Comparison of ENCODE assay signal across 25 cellular contexts in the genomic region with DNA sequence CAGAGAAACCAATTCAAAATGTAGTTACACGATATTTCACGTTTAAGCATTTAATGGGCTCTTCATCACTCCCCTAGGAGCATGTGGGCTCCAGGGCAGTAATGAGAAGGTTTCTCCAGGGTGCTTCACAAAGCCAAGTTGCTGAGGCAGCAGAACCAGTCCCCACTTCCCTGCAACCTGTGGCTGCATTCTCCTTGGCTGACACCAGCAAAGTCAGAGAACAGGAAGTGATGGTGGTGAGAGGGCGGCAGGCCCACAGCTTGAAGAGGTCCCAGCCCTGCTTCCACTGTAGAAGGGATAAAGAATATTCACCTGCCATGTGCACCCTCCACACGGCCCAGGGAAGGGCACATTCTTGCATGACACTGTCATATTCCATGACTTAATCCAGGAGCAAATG.
"Had no signal": no experiment of that assay in that cellular context is flagged by ENCODE, and none has a peak within 500 bp of the region (broad histone marks: within the 10 kb centered on the region; RNA-seq: fewer than 3 reads in every experiment).

No MANE protein-coding gene starts in this region.

- H3K4me1 ChIP-seq: gastrocnemius medialis, pancreas, suprapubic skin, transverse colon, upper lobe of right lung, uterus had no signal

- DNase-seq: dermis blood vessel endothelial cell; effector memory CD4-positive, alpha-beta T cell; gastrocnemius medialis; head of caudate nucleus; mucosa of descending colon; naive B cell; pancreas; stimulated activated CD4-positive, alpha-beta T cell treated with anti-CD3 and anti-CD28 coated beads, Interleukin-12 subunit alpha, Interleukin-12 subunit beta, amount 100 ng/mL, for 4 hours; stimulated activated CD4-positive, alpha-beta T cell treated with anti-CD3 and anti-CD28 coated beads, Interleukin-1b, Interleukin-23, amount 100 ng/mL, for 48 hours; stimulated activated CD4-positive, alpha-beta T cell treated with anti-CD3 and anti-CD28 coated beads, Interleukin-4, amount 100 ng/mL, for 1 hour; stimulated activated CD8-positive, alpha-beta memory T cell treated with anti-CD3 and anti-CD28 coated beads, Interleukin-4, amount 100 ng/mL, for 48 hours; stimulated activated naive CD4-positive, alpha-beta T cell; stimulated activated naive CD8-positive, alpha-beta T cell treated with anti-CD3 and anti-CD28 coated beads, Interleukin-15, amount 100 ng/mL, for 72 hours; transverse colon; upper lobe of right lung; uterus had no signal

- H3K27ac ChIP-seq: coronary artery, gastrocnemius medialis, neutrophil, pancreas, suprapubic skin, transverse colon, upper lobe of right lung, uterus had no signal

- ATAC-seq: gastrocnemius medialis; mucosa of descending colon; natural killer cell treated with Interleukin-12 subunit alpha and Interleukin-12 subunit beta and Interleukin-15 and Interleukin-18, amount 100 ng/mL, for 72 hours; pancreas; sciatic nerve; stimulated activated naive CD8-positive, alpha-beta T cell treated with anti-CD3 and anti-CD28 coated beads, Interleukin-15, amount 100 ng/mL, for 72 hours; upper lobe of right lung had no signal

- H3K27me3 ChIP-seq: gastrocnemius medialis, neutrophil, pancreas, suprapubic skin, transverse colon, upper lobe of right lung, uterus had no signal

- H3K4me2 ChIP-seq: smooth muscle cell had no signal

- FAIRE-seq: endothelial cell of umbilical vein, keratinocyte, pancreas had no signal

- H3K9me3 ChIP-seq: gastrocnemius medialis, mucosa of descending colon, neutrophil, pancreas, transverse colon, upper lobe of right lung, uterus had no signal

- H3K4me3 ChIP-seq: coronary artery, gastrocnemius medialis, lung, mucosa of descending colon, pancreas, smooth muscle cell, suprapubic skin, transverse colon, upper lobe of right lung, uterus had no signal

- H3K36me3 ChIP-seq: gastrocnemius medialis, neutrophil, pancreas, suprapubic skin, transverse colon, upper lobe of right lung, uterus had no signal
